ENCODE assay signal across 30 cellular contexts in genomic region chr2:136796339-136796738, GRCh38. TPM values are rescaled to one million over a fixed set of nuclear protein-coding genes. Genes with fewer than 3 reads are reported as not detected.
DNase-seq lines count a peak whose midpoint lies in the region; ATAC-seq, FAIRE-seq and TF ChIP-seq lines count a peak whose summit lies in the region.
"Had no signal": no experiment of that assay in that cellular context is flagged by ENCODE, and none has a peak within 500 bp of the region (broad histone marks: within the 10 kb centered on the region; RNA-seq: fewer than 3 reads in every experiment).

No MANE protein-coding gene starts in this region.

- POLR2A ChIA-PET in H1 (lab: Charles Lee; ENCODE audit: partially characterized antibody), result no interaction called here

- no peak overlapping the region for H3T11ph ChIP-seq in H9 (ENCODE audit: low read length)

- H3K4me1 Mint-ChIP-seq in H9 (peaks cover 0 to 6% of the 10 kb centered on the region in 2 experiments; a peak in 1 of 4 replicates), neural crest cell (no peaks in the 10 kb centered on the region)
- H3K4me1 Mint-ChIP-seq: activated CD4-positive, alpha-beta T cell treated with anti-CD3 and anti-CD28 coated beads for 36 hours; CD14-positive monocyte; naive B cell; T-helper 17 cell had no signal

- no peak overlapping the region for H2AK5ac ChIP-seq in H9 (ENCODE audit: insufficient read length, low read length)
- no peak overlapping the region for H2AK5ac ChIP-seq in H1 (ENCODE audit: low read depth, low read length)

- no peak overlapping the region for H4K5ac ChIP-seq in H9 (ENCODE audit: insufficient read length, low read depth, low read length)
- no peak overlapping the region for H4K5ac ChIP-seq in H1 (ENCODE audit: insufficient read length, low read depth, low read length)

- no peak overlapping the region for H3K14ac ChIP-seq in H9 (ENCODE audit: insufficient read depth, low read length)
- H3K14ac ChIP-seq in H1 (ENCODE audit: insufficient read length), result no peak overlapping the region

- CTCF ChIA-PET in H1 (lab: Charles Lee; ENCODE audit: partially characterized antibody), result interaction anchor here (0.7 to 2.1 kb wide), 11 partner anchors 8 to 356 kb away, joined by 3 to 8 read pairs (median 3); no protein-coding TSS in a partner anchor

- H3K4me1 ChIP-seq in DND-41 (ENCODE audit: insufficient read depth, low read length) (no peaks in the 10 kb centered on the region), H9 (ENCODE audit: insufficient read depth, low read length) (no peaks in the 10 kb centered on the region), H1 (replicated peaks in 1 of 4; ENCODE audit: control insufficient read depth in 3 of 4, insufficient read depth in 4 of 4, low read length in 3 of 4) (no peaks in the 10 kb centered on the region)
- H3K4me1 ChIP-seq: body of pancreas, vagina had no signal

- H4K91ac ChIP-seq in H9 (ENCODE audit: insufficient read length, low read depth, low read length) (no peak overlapping the region), H1 (replicated peaks; ENCODE audit: insufficient read length, low read length) (no peak overlapping the region)

- no peak overlapping the region for H2BK5ac ChIP-seq in H9 (ENCODE audit: insufficient read length, low read length)
- H2BK5ac ChIP-seq in H1 (ENCODE audit: low read depth, low read length), result no peak overlapping the region

- no peak for DNase-seq in DND-41
- DNase-seq in H9, result no peak
- no peak for DNase-seq in H1 (ENCODE audit: low read depth in 1 of 2, low spot score in 2 of 2)
- DNase-seq in neural crest cell (ENCODE audit: low read depth, low spot score), result no peak
- DNase-seq in germinal center (ENCODE audit: low spot score), result no peak
- no peak for DNase-seq in activated naive CD4-positive, alpha-beta T cell (lab: John Stamatoyannopoulos, UW)
- no peak for DNase-seq in NCI-H2196 treated with DMSO at 0.1 percent for 48 hours (lab: John Stamatoyannopoulos, UW; ENCODE audit: unreplicated experiment)
- no peak for DNase-seq in activated T-cell treated with anti-CD3 and anti-CD28 coated beads, Interleukin-2, amount 50 U/mL, for 1 hour
- DNase-seq: activated CD4-positive, alpha-beta T cell treated with anti-CD3 and anti-CD28 coated beads for 36 hours; activated CD8-positive, alpha-beta memory T cell treated with anti-CD3 and anti-CD28 coated beads for 24 hours; activated T-cell treated with anti-CD3 and anti-CD28 coated beads, Interleukin-2, amount 50 U/mL, for 24 hours; body of pancreas; cerebellar nuclear complex; EL; erythroblast; HCEC 1CT; hippocampal formation; IMR-90; left ventricle myocardium superior; naive B cell; NCI-H1417; NCI-H2107; NCI-H510A; stimulated activated CD4-positive, alpha-beta T cell treated with anti-CD3 and anti-CD28 coated beads, Interleukin-4, amount 100 ng/mL, for 4 hours; stimulated activated naive CD4-positive, alpha-beta T cell; T-helper 17 cell had no signal

- H3K79me2 ChIP-seq in DND-41 (ENCODE audit: insufficient read depth, low read length) (no peaks in the 10 kb centered on the region), H9 (ENCODE audit: insufficient read depth, low read length) (no peaks in the 10 kb centered on the region), H1 (ENCODE audit: control insufficient read depth in 1 of 2, insufficient read depth in 2 of 2, low read length in 2 of 2) (no peaks in the 10 kb centered on the region)

- H3K4ac ChIP-seq in H9 (ENCODE audit: low read depth, low read length) (no peak overlapping the region), H1 (replicated peaks; ENCODE audit: insufficient read length, low read depth, low read length) (no peak overlapping the region)

- H3K4me3 Mint-ChIP-seq in H9 (no peak overlapping the region), neural crest cell (no peak overlapping the region)
- H3K4me3 Mint-ChIP-seq: activated CD4-positive, alpha-beta T cell treated with anti-CD3 and anti-CD28 coated beads for 36 hours; activated T-cell treated with anti-CD3 and anti-CD28 coated beads, Interleukin-2, amount 50 U/mL, for 24 hours; CD14-positive monocyte; naive B cell; T-helper 17 cell had no signal

- H3K23ac ChIP-seq in H9 (ENCODE audit: insufficient read length, low read depth, low read length) (no peak overlapping the region), H1 (ENCODE audit: insufficient read length) (no peak overlapping the region)

- peak overlapping the region in 1 of 3 experiments; percentile 29; a peak in 1 of 7 replicates for H3K27ac Mint-ChIP-seq in H9
- H3K27ac Mint-ChIP-seq in neural crest cell (ENCODE audit: unreplicated experiment), result no peak overlapping the region
- H3K27ac Mint-ChIP-seq: activated CD4-positive, alpha-beta T cell treated with anti-CD3 and anti-CD28 coated beads for 36 hours; activated T-cell treated with anti-CD3 and anti-CD28 coated beads, Interleukin-2, amount 50 U/mL, for 24 hours; CD14-positive monocyte; naive B cell; T-helper 17 cell had no signal

- H2BK12ac ChIP-seq in H9 (ENCODE audit: insufficient read length, low read depth, low read length), result no peak overlapping the region
- no peak overlapping the region for H2BK12ac ChIP-seq in H1 (ENCODE audit: low read depth, low read length)

- TF ChIP-seq EP300 in H1 (IDR thresholded peaks at IDR 0.05; ENCODE audit: borderline replicate concordance in 1 of 2, low read depth in 2 of 2, low read length in 2 of 2), result no peak

- peak; percentile 33 for TF ChIP-seq CTCF in DND-41 (IDR thresholded peaks at IDR 0.05; ENCODE audit: borderline replicate concordance, extremely low read depth, low read length, poor library complexity, severe bottlenecking)
- TF ChIP-seq CTCF in H9 (conservative IDR thresholded peaks at IDR 0.05), result peak; percentile 73
- peak in 2 of 3 experiments; percentile 29 to 52; a peak in 1 of 4 replicates for TF ChIP-seq CTCF in H1 (IDR thresholded peaks at IDR 0.05; ENCODE audit: control extremely low read depth in 1 of 3, insufficient read depth in 1 of 3, low read depth in 1 of 3, low read length in 3 of 3)
- TF ChIP-seq CTCF in neural crest cell (conservative IDR thresholded peaks at IDR 0.05), result peak; percentile 24

- H3K56ac ChIP-seq in H9 (ENCODE audit: insufficient read length, low read depth, low read length), result no peak overlapping the region
- H3K56ac ChIP-seq in H1 (replicated peaks; ENCODE audit: insufficient read length, low read depth, low read length), result no peak overlapping the region

- H4K8ac ChIP-seq in H9 (replicated peaks; ENCODE audit: insufficient read length, low read depth, low read length), result no peak overlapping the region
- no peak overlapping the region for H4K8ac ChIP-seq in H1 (ENCODE audit: extremely low read depth, insufficient read depth, low read length)

- no peak for TF ChIP-seq POLR2A in H1 (IDR thresholded peaks at IDR 0.05; ENCODE audit: control extremely low read depth in 1 of 2, low read depth in 2 of 2, low read length in 2 of 2)

- H3K4me2 ChIP-seq in DND-41 (ENCODE audit: insufficient read depth, low read length), result no peak overlapping the region
- no peak overlapping the region for H3K4me2 ChIP-seq in H9 (ENCODE audit: insufficient read depth, insufficient read length, low read length)
- H3K4me2 ChIP-seq in H1 (ENCODE audit: insufficient read depth in 1 of 2, low read depth in 2 of 2, low read length in 2 of 2), result no peak overlapping the region

- no peak for FAIRE-seq in H1 (lab: Jason Lieb, UNC)
- FAIRE-seq: D721Med had no signal

- H3K23me2 ChIP-seq in H9 (ENCODE audit: insufficient read length, low read depth, low read length, poor library complexity, severe bottlenecking) (no peaks in the 10 kb centered on the region), H1 (ENCODE audit: low read depth, low read length) (no peaks in the 10 kb centered on the region)

- no peaks in the 10 kb centered on the region for H4K20me1 ChIP-seq in DND-41 (ENCODE audit: insufficient read depth, low read length)
- no peaks in the 10 kb centered on the region for H4K20me1 ChIP-seq in H9 (ENCODE audit: control insufficient read depth, insufficient read depth, insufficient read length)
- no peaks in the 10 kb centered on the region for H4K20me1 ChIP-seq in H1 (replicated peaks in 1 of 2; ENCODE audit: control insufficient read depth in 1 of 2, insufficient read depth in 2 of 2, low read length in 2 of 2)

- H3K9ac ChIP-seq in DND-41 (ENCODE audit: low read depth, low read length) (no peak overlapping the region), H9 (ENCODE audit: extremely low read depth, insufficient read length, low read length) (no peak overlapping the region), H1 (replicated peaks in 1 of 4; ENCODE audit: extremely low read depth in 1 of 4, low read depth in 3 of 4, low read length in 3 of 4) (no peak overlapping the region)

- no peak overlapping the region for H2BK120ac ChIP-seq in H9 (ENCODE audit: low read depth, low read length, poor library complexity, severe bottlenecking)
- no peak overlapping the region for H2BK120ac ChIP-seq in H1 (replicated peaks; ENCODE audit: low read depth, low read length)

- no peaks in the 10 kb centered on the region for H3K27me3 ChIP-seq in DND-41 (ENCODE audit: insufficient read depth, low read length, poor library complexity)
- H3K27me3 ChIP-seq in H9 (ENCODE audit: insufficient read depth, low read length), result no peaks in the 10 kb centered on the region
- no peaks in the 10 kb centered on the region for H3K27me3 ChIP-seq in H1 (replicated peaks in 1 of 4; ENCODE audit: control insufficient read depth in 3 of 4, extremely low read depth in 1 of 4, insufficient read depth in 3 of 4, low read length in 3 of 4)
- H3K27me3 ChIP-seq: body of pancreas, vagina had no signal

- peak; percentile 40 to 41 for TF ChIP-seq RAD21 in H1 (IDR thresholded peaks at IDR 0.05 in 1 of 2, conservative IDR thresholded peaks at IDR 0.05 in 1 of 2; ENCODE audit: low read depth in 2 of 2, low read length in 2 of 2)

- H3K18ac ChIP-seq in H9 (ENCODE audit: insufficient read length, low read depth, low read length) (no peak overlapping the region), H1 (ENCODE audit: extremely low read depth, low read length) (no peak overlapping the region)

- H3K36me3 Mint-ChIP-seq in H9 (ENCODE audit: insufficient read depth in 1 of 3, low read depth in 3 of 3), result no peaks in the 10 kb centered on the region
- no peaks in the 10 kb centered on the region for H3K36me3 Mint-ChIP-seq in neural crest cell (ENCODE audit: low read depth)
- H3K36me3 Mint-ChIP-seq: CD14-positive monocyte, naive B cell had no signal

- H3K27ac ChIP-seq in DND-41 (ENCODE audit: low read length) (no peak overlapping the region), H9 (ENCODE audit: insufficient read length, low read depth, low read length) (no peak overlapping the region), H1 (ENCODE audit: low read depth, low read length) (no peak overlapping the region)
- H3K27ac ChIP-seq: body of pancreas, vagina had no signal

- WGBS in H9 (ENCODE audit: extremely low coverage, insufficient read length, low lambda C conversion rate), result no CpG with 5 or more reads among the region's 4 CpGs
- WGBS in H1 (ENCODE audit: extremely low coverage in 1 of 2, insufficient coverage in 1 of 2, insufficient read length in 1 of 2, insufficient replicate concordance in 2 of 2, low coverage in 1 of 2, low lambda C conversion rate in 2 of 2, missing lambda C conversion rate in 1 of 2), 2 experiments, result 77% methylated on average over 4 of the region's 4 CpGs; no CpG with 5 or more reads in 1 of the 2 experiments

- H3K36me3 ChIP-seq in DND-41 (ENCODE audit: insufficient read depth, low read length) (no peaks in the 10 kb centered on the region), H1 (ENCODE audit: control insufficient read depth in 2 of 4, insufficient read depth in 4 of 4, low read length in 3 of 4) (no peaks in the 10 kb centered on the region)
- H3K36me3 ChIP-seq: vagina had no signal

- H2BK15ac ChIP-seq in H9 (ENCODE audit: low read depth, low read length) (no peak overlapping the region), H1 (ENCODE audit: low read length) (no peak overlapping the region)

- H3K79me1 ChIP-seq in H9 (ENCODE audit: insufficient read depth, low read depth, low read length, poor library complexity, severe bottlenecking) (no peaks in the 10 kb centered on the region), H1 (ENCODE audit: low read depth, low read length) (no peaks in the 10 kb centered on the region)

- H2AFZ ChIP-seq in DND-41 (ENCODE audit: low read depth, low read length), result no peak overlapping the region
- no peak overlapping the region for H2AFZ ChIP-seq in H9 (ENCODE audit: low read length)
- no peak overlapping the region for H2AFZ ChIP-seq in H1 (ENCODE audit: low read length)

- no peak overlapping the region for H3K4me3 ChIP-seq in DND-41 (ENCODE audit: low read depth in 1 of 2, low read length in 2 of 2)
- H3K4me3 ChIP-seq in H1 (ENCODE audit: extremely low read depth in 1 of 4, insufficient read depth in 2 of 4, low read depth in 3 of 4, low read length in 4 of 4), result no peak overlapping the region
- H3K4me3 ChIP-seq: body of pancreas, vagina had no signal

- H3K9me3 ChIP-seq in DND-41 (ENCODE audit: insufficient read depth, low read length, severe bottlenecking) (no peaks in the 10 kb centered on the region), H9 (ENCODE audit: control insufficient read depth, low read depth, low read length) (no peaks in the 10 kb centered on the region), H1 (ENCODE audit: insufficient read depth in 2 of 2, low read depth in 1 of 2, low read length in 1 of 2) (no peaks in the 10 kb centered on the region)
- H3K9me3 ChIP-seq: body of pancreas, vagina had no signal

- H3K9me3 Mint-ChIP-seq in H9 (no peaks in the 10 kb centered on the region), neural crest cell (no peaks in the 10 kb centered on the region)
- H3K9me3 Mint-ChIP-seq: activated T-cell treated with anti-CD3 and anti-CD28 coated beads, Interleukin-2, amount 50 U/mL, for 24 hours; CD14-positive monocyte had no signal

- H2BK20ac ChIP-seq in H9 (ENCODE audit: low read depth, low read length, poor library complexity, severe bottlenecking) (no peak overlapping the region), H1 (ENCODE audit: low read length) (no peak overlapping the region)

- H3K27me3 Mint-ChIP-seq in H9 (ENCODE audit: low read depth) (peaks cover 7% of the 10 kb centered on the region; the same call in 1 of the 2 replicates), neural crest cell (ENCODE audit: low read depth) (peaks cover 29% of the 10 kb centered on the region)
- H3K27me3 Mint-ChIP-seq: activated T-cell treated with anti-CD3 and anti-CD28 coated beads, Interleukin-2, amount 50 U/mL, for 24 hours had no signal

- no peak for ATAC-seq in DND-41 (ENCODE audit: insufficient read depth, low read depth)
- ATAC-seq: activated CD4-positive, alpha-beta T cell treated with anti-CD3 and anti-CD28 coated beads for 36 hours; body of pancreas; left ventricle myocardium superior; T-helper 17 cell had no signal

RNA-seq across cellular contexts. Expression of gene THSD7B, which starts 31.0 kb away (rescaled TPM):
- total RNA-seq in H9 (2021) (0.50 and 0.85 TPM in 2 replicates), neural crest cell (0.16 and 0.19 TPM in 2 replicates)
- total RNA-seq in H1 (2021; fragmentation: NEBNext Ultra II Directional; extraction: Animal tissue kit (Norgen Biotek cat#: 25700)), result 2.2 and 2.9 TPM in 2 replicates
- polyA plus RNA-seq in H1 (2011; rRNA removed), result 0.50 and 0.60 TPM in 2 replicates
- 0.76 TPM for polyA plus RNA-seq in H1 (2011; cell fraction: cytosol; rRNA removed)
- 1.4 TPM for polyA plus RNA-seq in H1 (2011; cell fraction: nucleus; rRNA removed)
- 0.75 to 1.1 TPM (median 1.1 TPM) in 4 replicates for polyA plus RNA-seq in H1 (2012, experiment 1 of 2)
- polyA plus RNA-seq in H1 (2012, experiment 2 of 2), result 0.04 TPM
- polyA plus RNA-seq in H1 (2013, experiment 1 of 2), result 0.83 TPM
- polyA plus RNA-seq in H1 (2013, experiment 2 of 2), result 0.79 TPM
- polyA minus RNA-seq in H1 (2011; rRNA and poly(A)+ RNA removed), result 4.4 and 7.8 TPM in 2 replicates
- 1.8 TPM for polyA minus RNA-seq in H1 (2011; cell fraction: cytosol; rRNA and poly(A)+ RNA removed)
- 10.4 TPM for polyA minus RNA-seq in H1 (2011; cell fraction: nucleus; rRNA and poly(A)+ RNA removed)
- total RNA-seq: activated CD4-positive, alpha-beta T cell treated with anti-CD3 and anti-CD28 coated beads for 36 hours; IMR-90; MCF 10A; T-helper 17 cell had no signal
- polyA plus RNA-seq: CD14-positive monocyte, IMR-90 had no signal
